Comparison of ENCODE assay signal across 15 cellular contexts in the genomic region with DNA sequence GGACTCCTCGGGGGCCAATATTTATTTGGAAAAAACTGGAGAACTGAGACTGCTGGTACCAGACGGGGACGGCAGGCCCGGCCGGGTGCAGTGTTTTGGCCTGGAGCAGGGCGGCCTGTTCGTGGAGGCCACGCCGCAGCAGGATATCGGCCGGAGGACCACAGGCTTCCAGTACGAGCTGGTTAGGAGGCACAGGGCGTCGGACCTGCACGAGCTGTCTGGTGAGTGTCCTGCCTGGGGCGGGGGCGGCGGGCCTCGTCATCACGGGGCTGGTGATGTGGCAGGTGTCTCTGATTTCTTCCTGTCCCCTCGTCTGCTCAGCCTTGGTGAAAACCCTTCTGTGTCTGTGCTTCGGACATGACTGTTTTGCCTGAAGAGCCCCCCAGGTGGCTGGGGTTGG. TPM values are rescaled to one million over a fixed set of nuclear protein-coding genes. Genes with fewer than 3 reads are reported as not detected.
DNase-seq lines count a peak whose midpoint lies in the region; ATAC-seq and TF ChIP-seq lines count a peak whose summit lies in the region.
"Had no signal": no experiment of that assay in that cellular context is flagged by ENCODE, and none has a peak within 500 bp of the region (broad histone marks: within the 10 kb centered on the region; RNA-seq: fewer than 3 reads in every experiment).

No MANE protein-coding gene starts in this region.

- WGBS in thyroid gland, 2 donors, result 91 to 92% methylated on average over 17 to 21 of the region's 22 CpGs

- ATAC-seq in activated T-helper 17 cell treated with anti-CD3 and anti-CD28 coated beads, Interleukin-2, amount 50 U/mL, for 72 hours (replicated peaks), result no peak
- no peak for ATAC-seq in lower lobe of right lung
- no peak for ATAC-seq in HG03460 (IDR thresholded peaks at IDR 0.05; ENCODE audit: unreplicated experiment)
- ATAC-seq: esophagus mucosa had no signal

- peak overlapping the region; percentile 76 for H3K4me3 Mint-ChIP-seq in activated T-helper 17 cell treated with anti-CD3 and anti-CD28 coated beads, Interleukin-2, amount 50 U/mL, for 72 hours

- TF ChIP-seq CTCF in lower lobe of right lung (IDR thresholded peaks at IDR 0.05) (no peak), thyroid gland (IDR thresholded peaks at IDR 0.05) (no peak)

- TF ChIP-seq POLR2A in thyroid gland (IDR thresholded peaks at IDR 0.05), result no peak

- H3K36me3 ChIP-seq in lower lobe of right lung, result peaks cover 25% of the 10 kb centered on the region
- H3K36me3 ChIP-seq in thyroid gland, result peaks cover 11 to 12% of the 10 kb centered on the region in 2 donors

- H3K4me3 ChIP-seq in lower lobe of right lung (peak overlapping the region; percentile 25), thyroid gland (replicated peaks in 1 of 3) (no peak overlapping the region)

- peaks cover 77% of the 10 kb centered on the region for H3K4me1 ChIP-seq in lower lobe of right lung
- peaks cover 40 to 54% of the 10 kb centered on the region in 2 donors for H3K4me1 ChIP-seq in thyroid gland

- no peaks in the 10 kb centered on the region for H3K27me3 ChIP-seq in lower lobe of right lung (ENCODE audit: low read depth)
- H3K27me3 ChIP-seq in thyroid gland, result no peaks in the 10 kb centered on the region

- H3K27ac ChIP-seq in lower lobe of right lung (peak overlapping the region; percentile 84), thyroid gland (peak overlapping the region in 2 of 3 donors; percentile 92 to 94)
- H3K27ac ChIP-seq: 22Rv1 had no signal

- H3K36me3 Mint-ChIP-seq in activated T-helper 17 cell treated with anti-CD3 and anti-CD28 coated beads, Interleukin-2, amount 50 U/mL, for 72 hours (ENCODE audit: low read depth), result peaks cover 66% of the 10 kb centered on the region

- no peaks in the 10 kb centered on the region for H3K9me3 Mint-ChIP-seq in activated T-helper 17 cell treated with anti-CD3 and anti-CD28 coated beads, Interleukin-2, amount 50 U/mL, for 72 hours

- H3K4me1 Mint-ChIP-seq in activated T-helper 17 cell treated with anti-CD3 and anti-CD28 coated beads, Interleukin-2, amount 50 U/mL, for 72 hours, result peaks cover 19% of the 10 kb centered on the region

- H3K9me3 ChIP-seq in lower lobe of right lung (no peaks in the 10 kb centered on the region), thyroid gland (no peaks in the 10 kb centered on the region)

- peak overlapping the region; percentile 89 for H3K27ac Mint-ChIP-seq in activated T-helper 17 cell treated with anti-CD3 and anti-CD28 coated beads, Interleukin-2, amount 50 U/mL, for 72 hours
- H3K27ac Mint-ChIP-seq: CD4-positive, CD25-positive, alpha-beta regulatory T cell had no signal

- DNase-seq in DMS53 (lab: John Stamatoyannopoulos, UW) (peak; percentile 67), DMS53 treated with DMSO at 0.1 percent for 48 hours (lab: John Stamatoyannopoulos, UW; ENCODE audit: unreplicated experiment) (no peak), lower lobe of right lung (no peak), thyroid gland (no peak), SW 1271 (lab: John Stamatoyannopoulos, UW) (no peak), foreskin melanocyte (no peak)
- DNase-seq: CD4-positive, CD25-positive, alpha-beta regulatory T cell; EL; NCI-H2029 treated with DMSO at 0.1 percent for 48 hours; NCI-H524 treated with DMSO at 0.1 percent for 48 hours; substantia nigra had no signal

- H3K27me3 Mint-ChIP-seq in activated T-helper 17 cell treated with anti-CD3 and anti-CD28 coated beads, Interleukin-2, amount 50 U/mL, for 72 hours, result no peaks in the 10 kb centered on the region

- intact Hi-C loops in lower lobe of right lung (cut with DNase I), result no loop called here
- intact Hi-C loops in thyroid gland (cut with DNase I), result no loop called here

RNA-seq across cellular contexts. Expression of gene METRNL, which starts 5.7 kb away (rescaled TPM):
- 10 to 100 TPM; 21.9 to 43.4 TPM for total RNA-seq in activated T-helper 17 cell treated with anti-CD3 and anti-CD28 coated beads, Interleukin-2, amount 50 U/mL, for 72 hours
- total RNA-seq in lower lobe of right lung (59.8 TPM), thyroid gland (10 to 100 TPM; 57.5 to 89.7 (median 73.3) TPM)
